1 cellular context compared by ENCODE assay signal in genomic region chr15:26971303-26972018, GRCh38.
TF ChIP-seq lines count a peak whose summit lies in the region.

No MANE protein-coding gene starts in this region.

TF ChIP-seq in A549, 52 proteins besides CTCF, POLR2A, EP300 and RAD21 (continued from another document):
- TF ChIP-seq ELK1 (IDR thresholded peaks at IDR 0.05; ENCODE audit: low read depth, low read length) (no peak), NFE2L2 (conservative IDR thresholded peaks at IDR 0.05; ENCODE audit: low read length) (no peak)
